26 cellular contexts compared by ENCODE assay signal in genomic region chr3:121794264-121794983, GRCh38. TPM values are rescaled to one million over a fixed set of nuclear protein-coding genes. Genes with fewer than 3 reads are reported as not detected.
A peak's percentile ranks its signal among the peaks of the same experiment; 100 is the strongest.
DNase-seq lines count a peak whose midpoint lies in the region; ATAC-seq and TF ChIP-seq lines count a peak whose summit lies in the region.
"Had no signal": no experiment of that assay in that cellular context is flagged by ENCODE, and none has a peak within 500 bp of the region (broad histone marks: within the 10 kb centered on the region; RNA-seq: fewer than 3 reads in every experiment).

No MANE protein-coding gene starts in this region.

- H3K36me3 ChIP-seq in Karpas-422 (ENCODE audit: insufficient read depth, low read length), result peaks cover 58% of the 10 kb centered on the region
- peaks cover 0 to 57% of the 10 kb centered on the region in 2 donors for H3K36me3 ChIP-seq in left lung

- H3K9me3 ChIP-seq in Karpas-422 (ENCODE audit: low read length) (no peaks in the 10 kb centered on the region), left lung (no peaks in the 10 kb centered on the region)
- H3K9me3 ChIP-seq: gastrocnemius medialis had no signal

- DNase-seq in Karpas-422, result no peak
- no peak for DNase-seq in left lung
- DNase-seq in HCEC 1CT, result no peak
- DNase-seq in NCI-H1930 (lab: John Stamatoyannopoulos, UW), result no peak
- DNase-seq: activated CD4-positive, alpha-beta T cell treated with anti-CD3 and anti-CD28 coated beads, Interleukin-2, amount 50 U/mL, for 48 hours; activated naive CD4-positive, alpha-beta T cell; activated T-cell treated with anti-CD3 and anti-CD28 coated beads, Interleukin-2, amount 50 U/mL, for 1 hour; aorta; DMS79 treated with DMSO at 0.1 percent for 48 hours; erythroblast; gastrocnemius medialis; kidney glomerular epithelial cell; naive thymus-derived CD4-positive, alpha-beta T cell; NCI-H1417; NCI-H774; PC-9; SIG-M5; stimulated activated CD4-positive, alpha-beta T cell treated with anti-CD3 and anti-CD28 coated beads, Interleukin-1b, Interleukin-23, amount 100 ng/mL, for 48 hours; stimulated activated naive CD8-positive, alpha-beta T cell treated with anti-CD3 and anti-CD28 coated beads, Interleukin-15, amount 100 ng/mL, for 72 hours; T-helper 17 cell; trophoblast cell; WERI-Rb-1 had no signal

- H3K9me2 ChIP-seq in Karpas-422 (replicated peaks; ENCODE audit: insufficient read depth, low read length), result no peaks in the 10 kb centered on the region

- peak overlapping the region; percentile 87 for H3K27ac ChIP-seq in Karpas-422 (ENCODE audit: low read length)
- H3K27ac ChIP-seq in left lung, result no peak overlapping the region
- H3K27ac ChIP-seq: gastrocnemius medialis, parathyroid adenoma, PC-9, WERI-Rb-1 had no signal

- no peaks in the 10 kb centered on the region for H4K20me1 ChIP-seq in Karpas-422 (ENCODE audit: insufficient read depth, low read depth, low read length)

- peaks cover 27% of the 10 kb centered on the region for H3K79me2 ChIP-seq in Karpas-422 (ENCODE audit: low read length)
- H3K79me2 ChIP-seq: parathyroid adenoma had no signal

- peak; percentile 43 for ATAC-seq in GM18907 (IDR thresholded peaks at IDR 0.05; ENCODE audit: unreplicated experiment)
- peak; percentile 54 for ATAC-seq in GM21723 (IDR thresholded peaks at IDR 0.05; ENCODE audit: unreplicated experiment)
- no peak for ATAC-seq in left lung
- no peak for ATAC-seq in HG03520 (IDR thresholded peaks at IDR 0.05; ENCODE audit: unreplicated experiment)
- ATAC-seq: gastrocnemius medialis; naive thymus-derived CD4-positive, alpha-beta T cell; stimulated activated naive CD8-positive, alpha-beta T cell treated with anti-CD3 and anti-CD28 coated beads, Interleukin-15, amount 100 ng/mL, for 72 hours; T-helper 17 cell had no signal

- no peak overlapping the region for H2AFZ ChIP-seq in Karpas-422 (ENCODE audit: low read length)
- H2AFZ ChIP-seq: parathyroid adenoma, PC-9 had no signal

- peak overlapping the region; percentile 42 for H3K4me3 ChIP-seq in Karpas-422 (ENCODE audit: low read length)
- H3K4me3 ChIP-seq in left lung, result no peak overlapping the region
- H3K4me3 ChIP-seq: gastrocnemius medialis, PC-9 had no signal

- H3K4me1 ChIP-seq in Karpas-422 (ENCODE audit: low read length) (peaks cover 43% of the 10 kb centered on the region), left lung (no peaks in the 10 kb centered on the region)
- H3K4me1 ChIP-seq: gastrocnemius medialis, parathyroid adenoma had no signal

- intact Hi-C loops in left lung (cut with DNase I), result no loop called here

- H3K9ac ChIP-seq in Karpas-422 (ENCODE audit: low read length), result 0 out of 2 replicates have a peak overlapping the region, but pooled peaks have one; percentile 34
- H3K9ac ChIP-seq: parathyroid adenoma had no signal

- H3K4me2 ChIP-seq in Karpas-422 (ENCODE audit: low read depth, low read length, poor library complexity, severe bottlenecking), result peak overlapping the region; percentile 66
- H3K4me2 ChIP-seq: PC-9 had no signal

- no peaks in the 10 kb centered on the region for H3K27me3 ChIP-seq in Karpas-422 (ENCODE audit: low read length)
- no peaks in the 10 kb centered on the region for H3K27me3 ChIP-seq in left lung
- H3K27me3 ChIP-seq: gastrocnemius medialis had no signal

- TF ChIP-seq CTCF in left lung (IDR thresholded peaks at IDR 0.05), result no peak

RNA-seq across cellular contexts. Expression of gene IQCB1, which starts 40.4 kb away (rescaled TPM):
- 56.3 and 62.8 TPM in 2 replicates for total RNA-seq in Karpas-422 (2014; rRNA removed; shearing (Covaris generic); ENCODE audit: low replicate concordance)
- 10 to 100 TPM; 11.9 to 23.9 TPM for total RNA-seq in left lung

RNA-seq across cellular contexts. Expression of gene EAF2, which starts 40.6 kb away (rescaled TPM):
- total RNA-seq in Karpas-422 (2014; rRNA removed; shearing (Covaris generic); ENCODE audit: low replicate concordance), result 60.6 and 62.2 TPM in 2 replicates
- total RNA-seq in left lung, result 10 to 100 TPM in 1 of 2 donors, 1 to 10 TPM in 1; 5.1 to 13.5 TPM

RNA-seq across cellular contexts. Expression of gene GOLGB1, which starts 44.9 kb away (rescaled TPM):
- total RNA-seq in Karpas-422 (2014; rRNA removed; shearing (Covaris generic); ENCODE audit: low replicate concordance), result 26.5 and 32.5 TPM in 2 replicates
- total RNA-seq in left lung, result 10 to 100 TPM; 45.9 to 63.3 TPM

Comparison
In these comparisons a context has a peak if more than half of its experiments do, and no peak if none do; other contexts are left out.
1. ATAC-seq: peak in GM18907 (single experiment) and GM21723 (single experiment); none in left lung (single experiment) and HG03520 (single experiment).